27 cellular contexts compared by ENCODE assay signal in the genomic region with DNA sequence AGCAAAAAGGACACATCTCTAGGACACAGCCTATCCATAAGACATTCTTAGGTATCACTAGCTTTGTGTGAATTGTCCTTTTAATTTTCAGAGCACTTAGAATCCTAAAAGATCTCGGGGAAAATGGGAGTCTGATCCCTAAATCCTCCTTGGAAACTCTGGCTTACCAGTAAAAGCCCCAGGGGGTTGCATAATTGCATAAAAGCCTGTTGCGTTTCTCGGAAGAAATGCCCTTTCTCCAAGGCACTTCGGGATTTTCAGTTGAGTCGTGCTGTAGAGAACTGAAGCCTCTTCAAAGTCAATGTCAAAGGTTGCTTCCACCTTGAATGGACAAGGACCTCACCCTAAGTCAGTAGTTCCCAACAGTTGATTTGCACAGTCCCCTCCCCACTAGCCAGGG. TPM values are rescaled to one million over a fixed set of nuclear protein-coding genes. Genes with fewer than 3 reads are reported as not detected.
"Had no signal": no experiment of that assay in that cellular context is flagged by ENCODE, and none has a peak within 500 bp of the region (broad histone marks: within the 10 kb centered on the region; RNA-seq: fewer than 3 reads in every experiment).

No MANE protein-coding gene starts in this region.

- H3K9me3 ChIP-seq: esophagus muscularis mucosa, gastroesophageal sphincter had no signal

- H3K36me3 ChIP-seq: brain microvascular endothelial cell, esophagus muscularis mucosa, gastroesophageal sphincter, heart right ventricle had no signal

- H3K4me1 ChIP-seq: esophagus muscularis mucosa, gastroesophageal sphincter, heart right ventricle had no signal

- H3K27ac ChIP-seq: brain microvascular endothelial cell, esophagus muscularis mucosa, gastroesophageal sphincter, heart right ventricle had no signal

- H3K4me3 ChIP-seq: esophagus muscularis mucosa, gastroesophageal sphincter, heart right ventricle had no signal

- H3K27me3 ChIP-seq: brain microvascular endothelial cell, esophagus muscularis mucosa, gastroesophageal sphincter, heart right ventricle had no signal

- DNase-seq: activated CD4-positive, alpha-beta T cell treated with anti-CD3 and anti-CD28 coated beads for 48 hours; activated CD4-positive, alpha-beta T cell treated with anti-CD3 and anti-CD28 coated beads, Interleukin-2, amount 50 U/mL, for 1 hour; activated CD4-positive, alpha-beta T cell treated with anti-CD3 and anti-CD28 coated beads, Interleukin-2, amount 50 U/mL, for 48 hours; activated CD8-positive, alpha-beta memory T cell treated with anti-CD3 and anti-CD28 coated beads for 24 hours; activated CD8-positive, alpha-beta T cell treated with anti-CD3 and anti-CD28 coated beads for 36 hours; activated effector memory CD4-positive, alpha-beta T cell treated with Interleukin-2 at 50 U/mL for 16 hours; activated gamma-delta T cell treated with Interleukin-2 at 50 U/mL for 16 hours; activated naive CD4-positive, alpha-beta T cell treated with anti-CD3 and anti-CD28 coated beads, Interleukin-2, amount 50 U/mL, for 16 hours; activated naive CD4-positive, alpha-beta T cell treated with Interleukin-2 at 50 U/mL for 16 hours; activated T-cell treated with anti-CD3 and anti-CD28 coated beads, Interleukin-2, amount 50 U/mL, for 4 hours; amniotic stem cell; anterior cingulate cortex; brain microvascular endothelial cell; cortex of kidney; dermis blood vessel endothelial cell; effector CD4-positive, alpha-beta T cell; effector memory CD8-positive, alpha-beta T cell; erythroblast; foreskin melanocyte; heart right ventricle; T-helper 2 cell had no signal

RNA-seq across cellular contexts. Expression of gene FAM184B, which starts 20.8 kb away (rescaled TPM):
- total RNA-seq: activated T-helper 17 cell treated with anti-CD3 and anti-CD28 coated beads, Interleukin-2, amount 50 U/mL, for 72 hours; bronchial epithelial cell; dermis blood vessel endothelial cell; esophagus muscularis mucosa; glomerular endothelial cell; heart right ventricle; T-helper 1 cell treated with Interleukin-12 subunit alpha and Interleukin-12 subunit beta and Interleukin-4 antibody, amounts not matched to agents 30 ng/mL and 1 ng/mL, for 36 hours had no signal
